ENCODE assay signal across 8 cellular contexts in genomic region chr12:92144045-92144630, GRCh38. TPM values are rescaled to one million over a fixed set of nuclear protein-coding genes. Genes with fewer than 3 reads are reported as not detected.
DNase-seq lines count a peak whose midpoint lies in the region; ATAC-seq and TF ChIP-seq lines count a peak whose summit lies in the region.

No MANE protein-coding gene starts in this region.

- H3K4me3 ChIP-seq in GM12875 (ENCODE audit: low read depth, low read length) (peak overlapping the region; percentile 98), colonic mucosa (peak overlapping the region; percentile 82)

- DNase-seq in NCI-H510A treated with DMSO at 0.1 percent for 48 hours (lab: John Stamatoyannopoulos, UW), result peak; percentile 88
- DNase-seq in activated CD4-positive, alpha-beta T cell treated with anti-CD3 and anti-CD28 coated beads for 4 hours, result peak; percentile 67 to 71
- peak; percentile 84 for DNase-seq in colonic mucosa
- peak; percentile 69 to 79 for DNase-seq in left colon
- DNase-seq in stimulated activated CD4-positive, alpha-beta T cell treated with anti-CD3 and anti-CD28 coated beads, Interleukin-2, amount 100 ng/mL, for 24 hours, result peak; percentile 65 to 71

- intact Hi-C loops in colonic mucosa (cut with DNase I) (loop anchor here (5.0 kb wide), 2 partner anchors 72 to 332 kb away; no protein-coding TSS in a partner anchor), left colon (cut with DNase I, micrococcal nuclease) (loop anchor here in 1 of 2 donors (10.0 kb wide), 1 partner anchor 759 kb away; no protein-coding TSS in a partner anchor)

- peak overlapping the region; percentile 99 for H3K27ac ChIP-seq in colonic mucosa

- H3K36me3 ChIP-seq in colonic mucosa, result no peaks in the 10 kb centered on the region

- H3K9ac ChIP-seq in colonic mucosa (ENCODE audit: low read depth in 2 of 2, low read length in 2 of 2), result peak overlapping the region; percentile 95 to 99

- ATAC-seq in HG03354 (IDR thresholded peaks at IDR 0.05; ENCODE audit: poor library complexity, severe bottlenecking, unreplicated experiment), result peak; percentile 21
- ATAC-seq in left colon, result peak; percentile 44
- no peak for ATAC-seq in GM21367 (IDR thresholded peaks at IDR 0.05; ENCODE audit: unreplicated experiment)

- H3K9me3 ChIP-seq in colonic mucosa, result no peaks in the 10 kb centered on the region

- peaks cover 6% of the 10 kb centered on the region for H3K4me1 ChIP-seq in colonic mucosa

- no peaks in the 10 kb centered on the region for H3K27me3 ChIP-seq in colonic mucosa

- TF ChIP-seq CTCF in GM12875 (IDR thresholded peaks at IDR 0.05; ENCODE audit: borderline replicate concordance, insufficient read depth, low read depth, low read length) (peak; percentile 78), colonic mucosa (IDR thresholded peaks at IDR 0.05) (peak; percentile 72)

RNA-seq across cellular contexts. Expression of gene BTG1, which starts 1.5 kb away (rescaled TPM):
- total RNA-seq in colonic mucosa (100 to 1,000 TPM in 1 of 2 donors, 10 to 100 TPM in 1; 87.1 to 152 TPM), left colon (100 to 1,000 TPM; 144 to 182 TPM)
